1 cellular context compared by ENCODE assay signal in the genomic region with DNA sequence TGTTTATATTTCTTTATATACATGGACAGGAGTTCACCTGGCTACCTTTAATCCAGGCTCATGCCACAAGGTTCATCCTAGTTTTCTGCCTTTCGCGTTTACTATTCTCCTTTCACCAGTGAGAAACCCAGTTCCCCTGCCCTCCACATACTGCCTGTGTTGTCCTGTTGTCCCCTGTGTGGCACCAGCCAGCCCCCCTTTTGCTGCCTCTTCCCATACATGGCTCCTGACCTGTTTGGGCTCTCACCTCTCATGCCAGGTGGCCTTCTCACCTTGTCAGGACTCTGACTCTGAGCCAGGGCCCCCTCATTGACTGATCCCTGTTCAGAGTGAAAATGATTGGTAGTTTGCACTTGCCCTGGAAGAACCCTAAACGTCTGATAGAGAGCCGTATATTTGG.
TF ChIP-seq lines count a peak whose summit lies in the region.

No MANE protein-coding gene starts in this region.

TF ChIP-seq in endothelial cell of umbilical vein, 7 proteins besides CTCF, POLR2A, EP300 and RAD21 (continued from another document):
- TF ChIP-seq, protein P1, sequence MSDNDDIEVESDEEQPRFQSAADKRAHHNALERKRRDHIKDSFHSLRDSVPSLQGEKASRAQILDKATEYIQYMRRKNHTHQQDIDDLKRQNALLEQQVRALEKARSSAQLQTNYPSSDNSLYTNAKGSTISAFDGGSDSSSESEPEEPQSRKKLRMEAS (IDR thresholded peaks at IDR 0.05; ENCODE audit: insufficient read depth, insufficient read length): no peak
- TF ChIP-seq JUN (IDR thresholded peaks at IDR 0.05; ENCODE audit: borderline replicate concordance, insufficient read depth, insufficient read length, low read depth) (no peak), GATA2 (IDR thresholded peaks at IDR 0.05; ENCODE audit: insufficient read depth, insufficient read length, low read depth, low read length) (no peak), POLR2AphosphoS5 (IDR thresholded peaks at IDR 0.05; ENCODE audit: insufficient read depth, low read depth, low read length) (no peak)
TF ChIP-seq in endothelial cell of umbilical vein: peak in this region for 0.
